8 cellular contexts compared by ENCODE assay signal in the genomic region with DNA sequence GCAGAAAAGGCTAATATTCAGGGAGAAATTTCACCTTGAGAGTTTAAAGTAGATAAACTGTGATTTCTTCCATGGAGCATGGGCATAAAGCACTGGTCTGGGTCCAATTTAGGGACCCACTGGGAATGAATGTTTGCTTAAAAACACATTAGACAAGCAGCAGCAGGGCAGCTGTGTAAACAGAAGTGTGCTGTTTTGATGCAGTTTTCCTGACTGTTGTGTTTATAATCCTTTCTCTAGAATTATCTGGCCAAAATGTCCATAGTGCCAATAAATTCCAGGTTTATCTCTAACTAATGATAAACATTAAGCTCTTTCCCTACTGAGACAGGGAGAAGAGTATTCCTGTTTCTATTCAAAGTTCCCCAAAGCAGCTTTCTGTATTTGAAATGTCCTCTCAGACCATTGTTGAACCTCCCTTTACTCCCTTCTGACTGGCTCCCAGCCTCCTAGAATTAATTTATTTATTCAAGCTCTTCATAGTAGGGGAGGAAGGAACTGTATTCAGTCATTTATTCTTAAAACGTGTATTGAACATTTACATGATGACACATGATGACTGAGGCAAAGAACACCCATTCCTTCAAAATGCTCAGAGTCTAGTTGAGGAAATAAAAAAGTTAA. TPM values are rescaled to one million over a fixed set of nuclear protein-coding genes. Genes with fewer than 3 reads are reported as not detected.
DNase-seq lines count a peak whose midpoint lies in the region; ATAC-seq and TF ChIP-seq lines count a peak whose summit lies in the region.

No MANE protein-coding gene starts in this region.

- H3K18ac ChIP-seq in trophoblast cell (ENCODE audit: low read length): no peak overlapping the region

- H3K4me3 Mint-ChIP-seq in stimulated activated naive CD8-positive, alpha-beta T cell treated with anti-CD3 and anti-CD28 coated beads, Interleukin-15, amount 100 ng/mL, for 72 hours: no peak overlapping the region

- no peaks in the 10 kb centered on the region for H3K79me2 ChIP-seq in trophoblast cell (ENCODE audit: control insufficient read depth, insufficient read depth, low read length, poor library complexity)

- H3K14ac ChIP-seq in trophoblast cell (ENCODE audit: low read length): no peak overlapping the region

- H2BK12ac ChIP-seq in trophoblast cell (ENCODE audit: low read length): no peak overlapping the region

- H4K8ac ChIP-seq in trophoblast cell (ENCODE audit: low read depth, low read length): peak overlapping the region; percentile 77

- H2BK120ac ChIP-seq in trophoblast cell (ENCODE audit: insufficient read depth, low read length, poor library complexity): peak overlapping the region; percentile 80

- H2BK5ac ChIP-seq in trophoblast cell (ENCODE audit: low read depth, low read length, poor library complexity): peak overlapping the region; percentile 14

- H3K27ac ChIP-seq in esophagus muscularis mucosa (replicated peaks in 1 of 4) (peak overlapping the region; percentile 64 to 81 (median 77)), trophoblast cell (ENCODE audit: low read depth, low read length) (peak overlapping the region; percentile 78)

- no peak overlapping the region for H3K27ac Mint-ChIP-seq in stimulated activated naive CD8-positive, alpha-beta T cell treated with anti-CD3 and anti-CD28 coated beads, Interleukin-15, amount 100 ng/mL, for 72 hours

- no peak for TF ChIP-seq CTCF in esophagus muscularis mucosa (IDR thresholded peaks at IDR 0.05)

- no peak overlapping the region for H4K12ac ChIP-seq in trophoblast cell (ENCODE audit: low read depth, low read length)

- peaks cover 4% of the 10 kb centered on the region for H3K79me1 ChIP-seq in trophoblast cell (ENCODE audit: low read length)

- H3K4me1 ChIP-seq in esophagus muscularis mucosa: peaks cover 17 to 25% (median 18%) of the 10 kb centered on the region in 4 donors
- peaks cover 0 to 2% of the 10 kb centered on the region in 2 experiments for H3K4me1 ChIP-seq in trophoblast cell (ENCODE audit: control insufficient read depth in 1 of 2, insufficient read depth in 2 of 2, low read length in 2 of 2)

- DNase-seq in DMS153 (lab: John Stamatoyannopoulos, UW) (peak; percentile 90), NCI-H748 (lab: John Stamatoyannopoulos, UW; ENCODE audit: unreplicated experiment) (peak; percentile 93), esophagus muscularis mucosa (ENCODE audit: extremely low spot score) (no peak), trophoblast cell (peak in 1 of 2 donors; percentile 18), mesenteric fat pad (ENCODE audit: low spot score) (no peak), HUDEP-2 (lab: John Stamatoyannopoulos, UW; ENCODE audit: unreplicated experiment in 76 of 76) (no peak)
- DNase-seq in stimulated activated naive CD8-positive, alpha-beta T cell treated with anti-CD3 and anti-CD28 coated beads, Interleukin-15, amount 100 ng/mL, for 72 hours: no peak

- no peaks in the 10 kb centered on the region for H3K9me3 ChIP-seq in esophagus muscularis mucosa
- no peaks in the 10 kb centered on the region for H3K9me3 ChIP-seq in trophoblast cell (ENCODE audit: insufficient read depth, low read depth, low read length)

- H3K4me2 ChIP-seq in trophoblast cell (ENCODE audit: low read length): no peak overlapping the region

- no peak overlapping the region for H4K91ac ChIP-seq in trophoblast cell (ENCODE audit: low read depth, low read length)

- WGBS in esophagus muscularis mucosa: 9% methylated on average over 1 of the region's 1 CpG
- no CpG with 5 or more reads among the region's 1 CpG for WGBS in trophoblast cell (ENCODE audit: extremely low coverage, insufficient coverage, insufficient read length)

- no peak overlapping the region for H3K9ac ChIP-seq in trophoblast cell (ENCODE audit: low read length)

- H3K9me3 Mint-ChIP-seq in stimulated activated naive CD8-positive, alpha-beta T cell treated with anti-CD3 and anti-CD28 coated beads, Interleukin-15, amount 100 ng/mL, for 72 hours: no peaks in the 10 kb centered on the region

- TF ChIP-seq POLR2A in esophagus muscularis mucosa (IDR thresholded peaks at IDR 0.05; ENCODE audit: low read depth): no peak

- H3K36me3 ChIP-seq in esophagus muscularis mucosa (no peaks in the 10 kb centered on the region), trophoblast cell (ENCODE audit: control insufficient read depth in 1 of 2, insufficient read depth in 2 of 2, low read length in 2 of 2) (no peaks in the 10 kb centered on the region)

- intact Hi-C loops in esophagus muscularis mucosa (cut with DNase I): no loop called here

- TF ChIP-seq EP300 in esophagus muscularis mucosa (IDR thresholded peaks at IDR 0.05): no peak

- ATAC-seq in GM21390 (IDR thresholded peaks at IDR 0.05; ENCODE audit: unreplicated experiment): no peak
- ATAC-seq in stimulated activated naive CD8-positive, alpha-beta T cell treated with anti-CD3 and anti-CD28 coated beads, Interleukin-15, amount 100 ng/mL, for 72 hours: no peak

- H2AK5ac ChIP-seq in trophoblast cell (ENCODE audit: low read length): no peak overlapping the region

- H3K4ac ChIP-seq in trophoblast cell (ENCODE audit: low read depth, low read length): no peak overlapping the region

- H3K4me3 ChIP-seq in esophagus muscularis mucosa: peak overlapping the region in 2 of 4 donors; percentile 12 to 18
- no peak overlapping the region for H3K4me3 ChIP-seq in trophoblast cell (ENCODE audit: low read depth, low read length)

- no peak overlapping the region for H3K23ac ChIP-seq in trophoblast cell (ENCODE audit: low read length)

- H3K4me1 Mint-ChIP-seq in stimulated activated naive CD8-positive, alpha-beta T cell treated with anti-CD3 and anti-CD28 coated beads, Interleukin-15, amount 100 ng/mL, for 72 hours: no peaks in the 10 kb centered on the region

- H3K27me3 Mint-ChIP-seq in stimulated activated naive CD8-positive, alpha-beta T cell treated with anti-CD3 and anti-CD28 coated beads, Interleukin-15, amount 100 ng/mL, for 72 hours: peaks cover 33% of the 10 kb centered on the region

- H3K27me3 ChIP-seq in esophagus muscularis mucosa (no peaks in the 10 kb centered on the region), trophoblast cell (ENCODE audit: insufficient read depth, low read length) (no peaks in the 10 kb centered on the region)

- no peak overlapping the region for H2AFZ ChIP-seq in trophoblast cell (ENCODE audit: insufficient read depth, low read length, poor library complexity)

RNA-seq across cellular contexts. Expression of a gene that starts 7.0 kb away (rescaled TPM):
- total RNA-seq in esophagus muscularis mucosa (10 to 100 TPM in 1 of 4 donors, 1 to 10 TPM in 2, under 1 TPM in 1; 0.83 to 10.6 (median 6.5) TPM), mesenteric fat pad (12.3 TPM)
- 0.17 and 0.23 TPM in 2 replicates for polyA plus RNA-seq in trophoblast cell (2013)

RNA-seq across cellular contexts. Expression of a gene that starts 37.0 kb away (rescaled TPM):
- 100 to 1,000 TPM in 1 of 4 donors, 10 to 100 TPM in 3; 28.7 to 151 (median 77.7) TPM for total RNA-seq in esophagus muscularis mucosa
- 1.8 and 2.2 TPM in 2 replicates for polyA plus RNA-seq in trophoblast cell (2013)
- 87.8 TPM for total RNA-seq in mesenteric fat pad

Comparison
In these comparisons a context has a peak if more than half of its experiments do, and no peak if none do; other contexts are left out.
1. DNase-seq: peak in DMS153 (single experiment) and NCI-H748 (single experiment); none in esophagus muscularis mucosa (single experiment), mesenteric fat pad (single experiment), stimulated activated naive CD8-positive, alpha-beta T cell treated with anti-CD3 and anti-CD28 coated beads, Interleukin-15, amount 100 ng/mL, for 72 hours (0 of 2) and HUDEP-2 (0 of 76).